In genomic region chr6:52670502-52671409, GRCh38 we compare ENCODE assay signal across 8 cellular contexts. TPM values are rescaled to one million over a fixed set of nuclear protein-coding genes. Genes with fewer than 3 reads are reported as not detected.
DNase-seq lines count a peak whose midpoint lies in the region; ATAC-seq, FAIRE-seq and TF ChIP-seq lines count a peak whose summit lies in the region.

TMEM14A (plus strand) TSS chr6:52671113; CDS start chr6:52677103, 5,990 bp downstream.

- peak; percentile 96 for ATAC-seq in GM18505 (IDR thresholded peaks at IDR 0.05; ENCODE audit: unreplicated experiment)
- peak; percentile 93 for ATAC-seq in HG02970 (IDR thresholded peaks at IDR 0.05; ENCODE audit: low FRiP score, unreplicated experiment)
- peak; percentile 99 to 100 for ATAC-seq in right cardiac atrium

- WGBS in right cardiac atrium, result 4% methylated on average over 42 of the region's 42 CpGs

- FAIRE-seq in urothelium cell line (lab: Jason Lieb, UNC), result peak; percentile 84

- no peaks in the 10 kb centered on the region for H3K27me3 ChIP-seq in right cardiac atrium (ENCODE audit: control insufficient read depth, insufficient read depth)

- intact Hi-C loops in T-helper 2 cell treated with Interferon-gamma antibody and Interleukin-4, amounts not matched to agents 100 ng/mL and 5 ng/mL, for 36 hours (cut with micrococcal nuclease), result loop anchor here (1.0 to 5.0 kb wide), 2 partner anchors 250 to 327 kb away; partner anchors contain the start of genes EFHC1 and GSTA4
- intact Hi-C loops in right cardiac atrium (cut with DNase I), result loop anchor here in 1 of 4 donors (5.0 kb wide), 1 partner anchor 383 kb away; no protein-coding TSS in a partner anchor

- H3K4me1 ChIP-seq in right cardiac atrium (ENCODE audit: control insufficient read depth, insufficient read depth, low read length), result no peaks in the 10 kb centered on the region

- peak within 1 kb of the TSS; percentile 43 for H3K4me3 ChIP-seq in right cardiac atrium (ENCODE audit: low read length)

- peak; percentile 47 for DNase-seq in NCI-H187 treated with DMSO at 0.1 percent for 48 hours (lab: John Stamatoyannopoulos, UW)
- DNase-seq in anterior cingulate cortex (lab: John Stamatoyannopoulos, UW), result peak in 57 of 58 donors; percentile 68 to 96 (median 87)
- DNase-seq in right cardiac atrium, result peak; percentile 97 to 99 (median 97)
- peak; percentile 57 for DNase-seq in pulmonary artery endothelial cell (ENCODE audit: low read depth, low spot score)
- DNase-seq in urothelium cell line (ENCODE audit: low spot score), result peak; percentile 99

- no peaks in the 10 kb centered on the region for H3K9me3 ChIP-seq in right cardiac atrium (ENCODE audit: control insufficient read depth, low read length)

- no peak within 1 kb of the TSS for H3K27ac ChIP-seq in right cardiac atrium (ENCODE audit: low read length)

- peak; percentile 84 for TF ChIP-seq POLR2A in GM18505 (IDR thresholded peaks at IDR 0.05; ENCODE audit: borderline replicate concordance, extremely low read depth, insufficient read depth, insufficient read length)

RNA-seq across cellular contexts. Expression of gene TMEM14A, which starts in this region (rescaled TPM):
- 23.8 and 25.5 TPM in 2 replicates for total RNA-seq in T-helper 2 cell treated with Interferon-gamma antibody and Interleukin-4, amounts not matched to agents 100 ng/mL and 5 ng/mL, for 36 hours
- total RNA-seq in right cardiac atrium (10 to 100 TPM in 3 of 4 donors, 1 to 10 TPM in 1; 8.7 to 15.4 (median 13.5) TPM), pulmonary artery endothelial cell (25.2 and 29.8 TPM in 2 replicates)
- 19.5 TPM for polyA plus RNA-seq in right cardiac atrium

Comparison
In these comparisons a context has a peak if more than half of its experiments do, and no peak if none do; other contexts are left out.
1. DNase-seq: peak in every context shown above with its lines; median percentile 99 in urothelium cell line; 97 in right cardiac atrium; 87 in anterior cingulate cortex; 57 in pulmonary artery endothelial cell; 47 in NCI-H187 treated with DMSO at 0.1 percent for 48 hours.